Comparison of ENCODE assay signal across 31 cellular contexts in the genomic region with DNA sequence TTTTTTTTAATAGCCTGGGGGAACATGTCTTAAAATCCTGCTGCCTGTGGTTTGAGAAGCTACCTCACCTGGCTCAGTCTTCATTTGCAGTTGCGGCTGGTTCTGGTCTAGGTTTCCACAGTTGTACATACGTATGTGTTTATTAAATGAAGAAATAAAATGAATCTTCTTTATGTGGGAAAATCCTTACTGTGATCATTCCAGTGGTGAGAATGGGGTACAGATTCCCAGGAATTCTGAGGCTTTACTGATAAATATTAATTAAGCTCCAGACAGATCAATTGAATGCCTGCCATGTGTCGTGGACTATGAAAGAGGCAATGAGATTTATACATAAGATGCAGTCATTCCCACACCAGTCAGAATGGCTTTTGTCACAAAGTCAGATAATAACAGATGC.
DNase-seq lines count a peak whose midpoint lies in the region; ATAC-seq, FAIRE-seq and TF ChIP-seq lines count a peak whose summit lies in the region.
"Had no signal": no experiment of that assay in that cellular context is flagged by ENCODE, and none has a peak within 500 bp of the region (broad histone marks: within the 10 kb centered on the region; RNA-seq: fewer than 3 reads in every experiment).

No MANE protein-coding gene starts in this region.

- DNase-seq in K562 (ENCODE audit: extremely low read depth in 1 of 4, low spot score in 3 of 4): no peak
- no peak for DNase-seq in GM19238 (ENCODE audit: insufficient read length, low spot score)
- DNase-seq: 8988T; ACHN; AML-193; BE2C; C1 segment of cervical spinal cord; Caco-2; Calu3; CD4-positive, alpha-beta memory T cell; CD4-positive, alpha-beta T cell; CD4-positive, CD25-positive, alpha-beta regulatory T cell; CD8-positive, alpha-beta memory T cell; CD8-positive, alpha-beta T cell; COR-L47; DMS 273 treated with DMSO at 0.1 percent for 48 hours; DMS153; DMS53; DMS79; DMS79 treated with DMSO at 0.1 percent for 48 hours; DND-41; EL had no signal

- H3K36me3 ChIP-seq in K562 (ENCODE audit: control insufficient read depth, insufficient read depth, low read length) (peaks cover 7% of the 10 kb centered on the region), neural cell (ENCODE audit: insufficient read depth, low read length) (no peaks in the 10 kb centered on the region)
- H3K36me3 ChIP-seq: BE2C; BLaER1; BLaER1 treated with 17β-estradiol and CSF1 and Interleukin-3, amounts not matched to agents 10 nM and 100 nM had no signal

- H3K9ac ChIP-seq in K562 (ENCODE audit: insufficient read depth in 1 of 2, low read depth in 2 of 2, low read length in 2 of 2): no peak overlapping the region
- no peak overlapping the region for H3K9ac ChIP-seq in neural cell (ENCODE audit: low read length)
- H3K9ac ChIP-seq: BLaER1; BLaER1 treated with 17β-estradiol and CSF1 and Interleukin-3, amounts not matched to agents 10 nM and 100 nM had no signal

- no peak for TF ChIP-seq EP300 in K562 (IDR thresholded peaks at IDR 0.05; ENCODE audit: low read length)
- TF ChIP-seq EP300 in neural cell (conservative IDR thresholded peaks at IDR 0.05; ENCODE audit: poor library complexity, severe bottlenecking): no peak

- ATAC-seq in K562 (no peak), HG03159 (IDR thresholded peaks at IDR 0.05; ENCODE audit: unreplicated experiment) (no peak)
- ATAC-seq: A549; CD8-positive, alpha-beta T cell had no signal

- H3K9me3 ChIP-seq in K562 (replicated peaks; ENCODE audit: control insufficient read depth, insufficient read depth, low read depth, low read length): no peaks in the 10 kb centered on the region
- H3K9me3 ChIP-seq in neural cell (ENCODE audit: low read length): no peaks in the 10 kb centered on the region
- H3K9me3 ChIP-seq: A549; BE2C; BLaER1 treated with 17β-estradiol and CSF1 and Interleukin-3, amounts not matched to agents 10 nM and 100 nM had no signal

- TF ChIP-seq CTCF in K562 (IDR thresholded peaks at IDR 0.05 in 2 of 3, conservative IDR thresholded peaks at IDR 0.05 in 1 of 3; ENCODE audit: insufficient read depth in 2 of 3, low read depth in 1 of 3, low read length in 3 of 3) (no peak), neural cell (IDR thresholded peaks at IDR 0.05; ENCODE audit: poor library complexity, severe bottlenecking) (no peak)

- H3K9me1 ChIP-seq in K562 (ENCODE audit: control insufficient read depth, insufficient read depth, low read length): no peaks in the 10 kb centered on the region

- no peaks in the 10 kb centered on the region for H3K4me1 ChIP-seq in K562 (replicated peaks in 1 of 2; ENCODE audit: control insufficient read depth in 2 of 2, insufficient read depth in 2 of 2, low read length in 2 of 2)
- H3K4me1 ChIP-seq: A549; BE2C; BLaER1; BLaER1 treated with 17β-estradiol and CSF1 and Interleukin-3, amounts not matched to agents 10 nM and 100 nM had no signal

- no peak overlapping the region for H2AFZ ChIP-seq in K562 (ENCODE audit: low read depth, low read length)
- H2AFZ ChIP-seq in neural cell (ENCODE audit: low read depth, low read length): no peak overlapping the region

- TF ChIP-seq RAD21 in K562 (CRISPR knock-in tag; conservative IDR thresholded peaks at IDR 0.05 in 1 of 2, IDR thresholded peaks at IDR 0.05 in 1 of 2) (no peak), neural cell (conservative IDR thresholded peaks at IDR 0.05) (no peak)

- no TSS peak for BruUV-seq in K562 (replicated peaks; lab: Mats Ljungman, UMichigan)

- H3K4me3 ChIP-seq in K562 (no peak overlapping the region), neural cell (ENCODE audit: low read length) (no peak overlapping the region)
- H3K4me3 ChIP-seq: A549; BLaER1; BLaER1 treated with 17β-estradiol and CSF1 and Interleukin-3, amounts not matched to agents 10 nM and 100 nM had no signal

- TF ChIP-seq POLR2A in K562 (conservative IDR thresholded peaks at IDR 0.05): no peak

- H3K4me2 ChIP-seq in K562 (ENCODE audit: insufficient read depth, low read length) (no peak overlapping the region), neural cell (ENCODE audit: low read length) (no peak overlapping the region)
- H3K4me2 ChIP-seq: A549; BLaER1; BLaER1 treated with 17β-estradiol and CSF1 and Interleukin-3, amounts not matched to agents 10 nM and 100 nM had no signal

- H3K27me3 ChIP-seq in K562 (ENCODE audit: control insufficient read depth in 2 of 2, insufficient read depth in 2 of 2, low read length in 2 of 2): no peaks in the 10 kb centered on the region
- H3K27me3 ChIP-seq in neural cell (ENCODE audit: insufficient read depth, low read depth, low read length): no peaks in the 10 kb centered on the region
- H3K27me3 ChIP-seq: BE2C; BLaER1; BLaER1 treated with 17β-estradiol and CSF1 and Interleukin-3, amounts not matched to agents 10 nM and 100 nM had no signal

- H3F3A ChIP-seq in neural cell (ENCODE audit: insufficient read depth, low read length, poor library complexity, severe bottlenecking): no peaks in the 10 kb centered on the region

- POLR2A ChIA-PET in K562 (lab: Yijun Ruan, JAX): no interaction called here

- intact Hi-C loops in K562 (cut with micrococcal nuclease): no loop called here

- CTCF ChIA-PET in K562 (lab: Yijun Ruan, JAX; ENCODE audit: low intra/inter-chr PET ratio): interaction anchor here (0.6 kb wide), 1 partner anchor 117 kb away, joined by 3 read pairs; no protein-coding TSS in a partner anchor

- H3K9me2 ChIP-seq in neural cell (ENCODE audit: insufficient read depth, low read length): no peaks in the 10 kb centered on the region

- H3K27ac ChIP-seq in K562 (ENCODE audit: extremely low read depth, low read depth, low read length): no peak overlapping the region
- H3K27ac ChIP-seq in neural cell (ENCODE audit: low read length): peak overlapping the region; percentile 55
- H3K27ac ChIP-seq: 22Rv1; A549; BLaER1; BLaER1 treated with 17β-estradiol and CSF1 and Interleukin-3, amounts not matched to agents 10 nM and 100 nM; C4-2B had no signal

- peaks cover 38% of the 10 kb centered on the region for H3K79me2 ChIP-seq in K562 (ENCODE audit: control insufficient read depth, insufficient read depth, low read length)
- no peaks in the 10 kb centered on the region for H3K79me2 ChIP-seq in neural cell (replicated peaks; ENCODE audit: insufficient read depth, low read length)

- 83% methylated on average over 3 of the region's 3 CpGs for WGBS in K562 (ENCODE audit: insufficient coverage, low coverage, missing lambda C conversion rate)

- H4K20me1 ChIP-seq in K562 (replicated peaks; ENCODE audit: control insufficient read depth, insufficient read depth, low read length) (0 out of 2 replicates have a peak, but pooled peaks cover 4% of the 10 kb centered on the region), neural cell (ENCODE audit: insufficient read depth) (no peaks in the 10 kb centered on the region)
- H4K20me1 ChIP-seq: BLaER1; BLaER1 treated with 17β-estradiol and CSF1 and Interleukin-3, amounts not matched to agents 10 nM and 100 nM had no signal

- FAIRE-seq in K562 (lab: Jason Lieb, UNC): no peak
- FAIRE-seq: A204.1, A549, D721Med had no signal

- in situ Hi-C loops in K562 (cut with MboI): no loop called here

TF ChIP-seq in K562, 482 proteins besides CTCF, POLR2A, EP300 and RAD21:
- no peak for TF ChIP-seq MTA3 (IDR thresholded peaks at IDR 0.05; ENCODE audit: borderline replicate concordance)
- TF ChIP-seq SMAD2 (IDR thresholded peaks at IDR 0.05; ENCODE audit: low read depth, low read length): no peak
- no peak for TF ChIP-seq RAD51 (IDR thresholded peaks at IDR 0.05; ENCODE audit: borderline replicate concordance, low read depth)
- TF ChIP-seq SMARCA4 (IDR thresholded peaks at IDR 0.05): no peak
- TF ChIP-seq, protein P1, sequence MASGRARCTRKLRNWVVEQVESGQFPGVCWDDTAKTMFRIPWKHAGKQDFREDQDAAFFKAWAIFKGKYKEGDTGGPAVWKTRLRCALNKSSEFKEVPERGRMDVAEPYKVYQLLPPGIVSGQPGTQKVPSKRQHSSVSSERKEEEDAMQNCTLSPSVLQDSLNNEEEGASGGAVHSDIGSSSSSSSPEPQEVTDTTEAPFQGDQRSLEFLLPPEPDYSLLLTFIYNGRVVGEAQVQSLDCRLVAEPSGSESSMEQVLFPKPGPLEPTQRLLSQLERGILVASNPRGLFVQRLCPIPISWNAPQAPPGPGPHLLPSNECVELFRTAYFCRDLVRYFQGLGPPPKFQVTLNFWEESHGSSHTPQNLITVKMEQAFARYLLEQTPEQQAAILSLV (tag; IDR thresholded peaks at IDR 0.05): no peak
- TF ChIP-seq ZNF75A (CRISPR knock-in tag; IDR thresholded peaks at IDR 0.05): peak; percentile 78; the same call in 1 of the 2 replicates
TF ChIP-seq in K562: peak in this region for 1.

TF ChIP-seq in neural cell, 6 proteins besides CTCF, POLR2A, EP300 and RAD21:
- TF ChIP-seq POLR2AphosphoS5 (IDR thresholded peaks at IDR 0.05) (no peak), SMC3 (conservative IDR thresholded peaks at IDR 0.05; ENCODE audit: poor library complexity) (no peak), EZH2 (IDR thresholded peaks at IDR 0.05; ENCODE audit: borderline replicate concordance, insufficient read depth, low read length, poor library complexity, severe bottlenecking) (no peak), MXI1 (conservative IDR thresholded peaks at IDR 0.05; ENCODE audit: poor library complexity, severe bottlenecking) (no peak), TAF1 (IDR thresholded peaks at IDR 0.05; ENCODE audit: low read depth) (no peak)
- TF ChIP-seq, protein P2, sequence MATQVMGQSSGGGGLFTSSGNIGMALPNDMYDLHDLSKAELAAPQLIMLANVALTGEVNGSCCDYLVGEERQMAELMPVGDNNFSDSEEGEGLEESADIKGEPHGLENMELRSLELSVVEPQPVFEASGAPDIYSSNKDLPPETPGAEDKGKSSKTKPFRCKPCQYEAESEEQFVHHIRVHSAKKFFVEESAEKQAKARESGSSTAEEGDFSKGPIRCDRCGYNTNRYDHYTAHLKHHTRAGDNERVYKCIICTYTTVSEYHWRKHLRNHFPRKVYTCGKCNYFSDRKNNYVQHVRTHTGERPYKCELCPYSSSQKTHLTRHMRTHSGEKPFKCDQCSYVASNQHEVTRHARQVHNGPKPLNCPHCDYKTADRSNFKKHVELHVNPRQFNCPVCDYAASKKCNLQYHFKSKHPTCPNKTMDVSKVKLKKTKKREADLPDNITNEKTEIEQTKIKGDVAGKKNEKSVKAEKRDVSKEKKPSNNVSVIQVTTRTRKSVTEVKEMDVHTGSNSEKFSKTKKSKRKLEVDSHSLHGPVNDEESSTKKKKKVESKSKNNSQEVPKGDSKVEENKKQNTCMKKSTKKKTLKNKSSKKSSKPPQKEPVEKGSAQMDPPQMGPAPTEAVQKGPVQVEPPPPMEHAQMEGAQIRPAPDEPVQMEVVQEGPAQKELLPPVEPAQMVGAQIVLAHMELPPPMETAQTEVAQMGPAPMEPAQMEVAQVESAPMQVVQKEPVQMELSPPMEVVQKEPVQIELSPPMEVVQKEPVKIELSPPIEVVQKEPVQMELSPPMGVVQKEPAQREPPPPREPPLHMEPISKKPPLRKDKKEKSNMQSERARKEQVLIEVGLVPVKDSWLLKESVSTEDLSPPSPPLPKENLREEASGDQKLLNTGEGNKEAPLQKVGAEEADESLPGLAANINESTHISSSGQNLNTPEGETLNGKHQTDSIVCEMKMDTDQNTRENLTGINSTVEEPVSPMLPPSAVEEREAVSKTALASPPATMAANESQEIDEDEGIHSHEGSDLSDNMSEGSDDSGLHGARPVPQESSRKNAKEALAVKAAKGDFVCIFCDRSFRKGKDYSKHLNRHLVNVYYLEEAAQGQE (IDR thresholded peaks at IDR 0.05; ENCODE audit: borderline replicate concordance): peak; percentile 51
TF ChIP-seq in neural cell: peak in this region for 1.
